ENCODE assay signal across 8 cellular contexts in genomic region chr17:28571255-28572122, GRCh38. TPM values are rescaled to one million over a fixed set of nuclear protein-coding genes. Genes with fewer than 3 reads are reported as not detected.
DNase-seq lines count a peak whose midpoint lies in the region; ATAC-seq and TF ChIP-seq lines count a peak whose summit lies in the region.

PIGS (minus strand) TSS chr17:28571524; CDS start chr17:28571496, 28 bp downstream.

- H3K27me3 Mint-ChIP-seq in GM23338 (ENCODE audit: insufficient read depth, low read depth, poor library complexity) = peaks cover 17% of the 10 kb centered on the region
- H3K27me3 Mint-ChIP-seq in activated T-helper 2 cell treated with anti-CD3 and anti-CD28 coated beads, Interferon-gamma antibody, Interleukin-2, Interleukin-4, amounts not matched to agents 10 μg/mL and 5 μg/mL and 100 μg/mL, durations not matched to agents 14 hours and 24 hours and 36 hours (ENCODE audit: low read depth) = no peaks in the 10 kb centered on the region
- no peaks in the 10 kb centered on the region for H3K27me3 Mint-ChIP-seq in naive thymus-derived CD8-positive, alpha-beta T cell
- no peaks in the 10 kb centered on the region for H3K27me3 Mint-ChIP-seq in stimulated activated naive B cell treated with anti-CD40 and anti-IgM and Interleukin-4, amounts not matched to agents 10 μg/mL and 1 μg/mL and 100 μg/mL, for 72 hours

- no peaks in the 10 kb centered on the region for H3K9me3 Mint-ChIP-seq in GM23338
- no peaks in the 10 kb centered on the region for H3K9me3 Mint-ChIP-seq in activated T-helper 2 cell treated with anti-CD3 and anti-CD28 coated beads, Interferon-gamma antibody, Interleukin-2, Interleukin-4, amounts not matched to agents 10 μg/mL and 5 μg/mL and 100 μg/mL, durations not matched to agents 14 hours and 24 hours and 36 hours
- H3K9me3 Mint-ChIP-seq in naive thymus-derived CD8-positive, alpha-beta T cell = no peaks in the 10 kb centered on the region
- H3K9me3 Mint-ChIP-seq in stimulated activated naive B cell treated with anti-CD40 and anti-IgM and Interleukin-4, amounts not matched to agents 10 μg/mL and 1 μg/mL and 100 μg/mL, for 72 hours = peaks cover 0 to 2% of the 10 kb centered on the region in 2 donors

- peaks cover 27% of the 10 kb centered on the region for H3K4me1 Mint-ChIP-seq in GM23338
- peaks cover 54% of the 10 kb centered on the region for H3K4me1 Mint-ChIP-seq in activated T-helper 2 cell treated with anti-CD3 and anti-CD28 coated beads, Interferon-gamma antibody, Interleukin-2, Interleukin-4, amounts not matched to agents 10 μg/mL and 5 μg/mL and 100 μg/mL, durations not matched to agents 14 hours and 24 hours and 36 hours (ENCODE audit: low read depth)
- peaks cover 41 to 72% (median 64%) of the 10 kb centered on the region in 4 donors for H3K4me1 Mint-ChIP-seq in naive thymus-derived CD8-positive, alpha-beta T cell
- H3K4me1 Mint-ChIP-seq in stimulated activated naive B cell treated with anti-CD40 and anti-IgM and Interleukin-4, amounts not matched to agents 10 μg/mL and 1 μg/mL and 100 μg/mL, for 72 hours = peaks cover 37 to 77% of the 10 kb centered on the region in 2 donors

- intact Hi-C loops in activated T-helper 2 cell treated with anti-CD3 and anti-CD28 coated beads, Interferon-gamma antibody, Interleukin-2, Interleukin-4, amounts not matched to agents 10 μg/mL and 5 μg/mL and 100 μg/mL, durations not matched to agents 14 hours and 24 hours and 36 hours (cut with micrococcal nuclease) = loop anchor here (1.0 to 2.0 kb wide), 2 partner anchors 19 to 27 kb away; partner anchors contain the start of gene UNC119

- peaks cover 28% of the 10 kb centered on the region for H3K79me2 ChIP-seq in DOHH2 (ENCODE audit: control insufficient read depth, low read length)
- peaks cover 38% of the 10 kb centered on the region for H3K79me2 ChIP-seq in GM23338 (replicated peaks; ENCODE audit: insufficient read depth)

- H3K27ac ChIP-seq in DOHH2 (ENCODE audit: low read depth, low read length) (peak within 1 kb of the TSS; percentile 20; the same call in 1 of the 2 replicates), GM23338 (ENCODE audit: low read depth) (0 out of 2 replicates have a peak within 1 kb of the TSS, but pooled peaks have one; percentile 69), RWPE2 (ENCODE audit: poor library complexity, severe bottlenecking) (peak within 1 kb of the TSS; percentile 37)

- H3F3A ChIP-seq in DOHH2 (ENCODE audit: control insufficient read depth, insufficient read depth) (peaks cover 11% of the 10 kb centered on the region), GM23338 (replicated peaks; ENCODE audit: low read depth) (peaks cover 4% of the 10 kb centered on the region; the same call in 1 of the 2 replicates)

- H3K27me3 ChIP-seq in DOHH2 (ENCODE audit: control insufficient read depth, low read length) (no peaks in the 10 kb centered on the region), GM23338 (ENCODE audit: insufficient read depth) (peaks cover 4% of the 10 kb centered on the region; the same call in 1 of the 2 replicates), RWPE2 (ENCODE audit: insufficient read depth, poor library complexity, severe bottlenecking) (no peaks in the 10 kb centered on the region)

- H3K4me1 ChIP-seq in DOHH2 (ENCODE audit: control insufficient read depth, low read length) (peaks cover 57% of the 10 kb centered on the region), GM23338 (ENCODE audit: insufficient read depth) (peaks cover 24% of the 10 kb centered on the region), RWPE2 (ENCODE audit: insufficient read depth, poor library complexity, severe bottlenecking) (peaks cover 8% of the 10 kb centered on the region)

- H4K20me1 ChIP-seq in DOHH2 (ENCODE audit: control insufficient read depth, insufficient read depth, low read depth, low read length) (peaks cover 8% of the 10 kb centered on the region; the same call in 1 of the 2 replicates), GM23338 (replicated peaks; ENCODE audit: insufficient read depth) (peaks cover 3% of the 10 kb centered on the region)

- peak within 1 kb of the TSS; percentile 99 for H2AFZ ChIP-seq in GM23338

- H3K4me3 Mint-ChIP-seq in GM23338 = peak within 1 kb of the TSS; percentile 97
- peak within 1 kb of the TSS; percentile 97 for H3K4me3 Mint-ChIP-seq in activated T-helper 2 cell treated with anti-CD3 and anti-CD28 coated beads, Interferon-gamma antibody, Interleukin-2, Interleukin-4, amounts not matched to agents 10 μg/mL and 5 μg/mL and 100 μg/mL, durations not matched to agents 14 hours and 24 hours and 36 hours (ENCODE audit: low read depth)
- H3K4me3 Mint-ChIP-seq in naive thymus-derived CD8-positive, alpha-beta T cell = peak within 1 kb of the TSS; percentile 91 to 98 (median 95)
- H3K4me3 Mint-ChIP-seq in stimulated activated naive B cell treated with anti-CD40 and anti-IgM and Interleukin-4, amounts not matched to agents 10 μg/mL and 1 μg/mL and 100 μg/mL, for 72 hours = peak within 1 kb of the TSS; percentile 97

- peaks cover 11% of the 10 kb centered on the region; the same call in 1 of the 3 replicates for H3K36me3 Mint-ChIP-seq in GM23338 (ENCODE audit: low read depth)
- peaks cover 59% of the 10 kb centered on the region for H3K36me3 Mint-ChIP-seq in activated T-helper 2 cell treated with anti-CD3 and anti-CD28 coated beads, Interferon-gamma antibody, Interleukin-2, Interleukin-4, amounts not matched to agents 10 μg/mL and 5 μg/mL and 100 μg/mL, durations not matched to agents 14 hours and 24 hours and 36 hours (ENCODE audit: low read depth)
- peaks cover 0 to 26% (median 2%) of the 10 kb centered on the region in 3 donors for H3K36me3 Mint-ChIP-seq in naive thymus-derived CD8-positive, alpha-beta T cell
- H3K36me3 Mint-ChIP-seq in stimulated activated naive B cell treated with anti-CD40 and anti-IgM and Interleukin-4, amounts not matched to agents 10 μg/mL and 1 μg/mL and 100 μg/mL, for 72 hours = peaks cover 11 to 41% of the 10 kb centered on the region in 2 donors

- TF ChIP-seq CTCF in DOHH2 (IDR thresholded peaks at IDR 0.05; ENCODE audit: low read depth, low read length, poor library complexity, severe bottlenecking) (no peak), GM23338 (conservative IDR thresholded peaks at IDR 0.05; ENCODE audit: low read depth in 2 of 2) (no peak), LNCaP clone FGC (IDR thresholded peaks at IDR 0.05; ENCODE audit: control insufficient read depth, extremely low read depth, insufficient read depth) (no peak), RWPE2 (IDR thresholded peaks at IDR 0.05; ENCODE audit: poor library complexity, severe bottlenecking) (no peak), fibroblast of mammary gland (conservative IDR thresholded peaks at IDR 0.05; ENCODE audit: control insufficient read depth, insufficient read depth, low read depth, low read length) (no peak)

- peak; percentile 96 for ATAC-seq in GM23338
- ATAC-seq in RWPE2 (ENCODE audit: low read depth) = peak; percentile 98
- ATAC-seq in naive thymus-derived CD8-positive, alpha-beta T cell = peak; percentile 96 to 97
- ATAC-seq in stimulated activated naive B cell treated with anti-CD40 and anti-IgM and Interleukin-4, amounts not matched to agents 10 μg/mL and 1 μg/mL and 100 μg/mL, for 72 hours (replicated peaks) = peak; percentile 95 to 97

- DNase-seq in GM23338 (ENCODE audit: low spot score) (peak; percentile 98), LNCaP clone FGC (ENCODE audit: low read depth) (peak; percentile 82), RWPE2 (ENCODE audit: low spot score) (peak; percentile 93), fibroblast of mammary gland (ENCODE audit: low read depth) (peak; percentile 82)
- peak; percentile 91 for DNase-seq in activated T-helper 2 cell treated with anti-CD3 and anti-CD28 coated beads, Interferon-gamma antibody, Interleukin-2, Interleukin-4, amounts not matched to agents 10 μg/mL and 5 μg/mL and 100 μg/mL, durations not matched to agents 14 hours and 24 hours and 36 hours (ENCODE audit: low spot score)
- DNase-seq in naive thymus-derived CD8-positive, alpha-beta T cell = peak; percentile 80 to 94 (median 85)
- DNase-seq in stimulated activated naive B cell treated with anti-CD40 and anti-IgM and Interleukin-4, amounts not matched to agents 10 μg/mL and 1 μg/mL and 100 μg/mL, for 72 hours = peak; percentile 90

- POLR2A ChIA-PET in naive thymus-derived CD8-positive, alpha-beta T cell (lab: Charles Lee) = interaction anchor here (0.8 to 9.0 kb wide), 15 partner anchors 8 to 1189 kb away, joined by 3 to 81 read pairs (median 4); partner anchors contain the start of genes BLTP2, NUFIP2, RPL23A and SDF2

- H3K27ac Mint-ChIP-seq in GM23338 = peak within 1 kb of the TSS; percentile 90
- peak within 1 kb of the TSS; percentile 93 for H3K27ac Mint-ChIP-seq in activated T-helper 2 cell treated with anti-CD3 and anti-CD28 coated beads, Interferon-gamma antibody, Interleukin-2, Interleukin-4, amounts not matched to agents 10 μg/mL and 5 μg/mL and 100 μg/mL, durations not matched to agents 14 hours and 24 hours and 36 hours
- peak within 1 kb of the TSS; percentile 88 to 98 (median 96) for H3K27ac Mint-ChIP-seq in naive thymus-derived CD8-positive, alpha-beta T cell
- H3K27ac Mint-ChIP-seq in stimulated activated naive B cell treated with anti-CD40 and anti-IgM and Interleukin-4, amounts not matched to agents 10 μg/mL and 1 μg/mL and 100 μg/mL, for 72 hours = peak within 1 kb of the TSS; percentile 93

- H3K4me2 ChIP-seq in DOHH2 (ENCODE audit: low read length) (peak within 1 kb of the TSS; percentile 92), GM23338 (peak within 1 kb of the TSS; percentile 97)

- H3K4me3 ChIP-seq in DOHH2 (ENCODE audit: low read length) = peak within 1 kb of the TSS; percentile 84
- H3K4me3 ChIP-seq in GM23338 = peak within 1 kb of the TSS; percentile 95
- peak within 1 kb of the TSS; percentile 95 for H3K4me3 ChIP-seq in LNCaP clone FGC (ENCODE audit: low read depth, low read length)
- peak within 1 kb of the TSS; percentile 95 for H3K4me3 ChIP-seq in RWPE2 (ENCODE audit: severe bottlenecking)
- H3K4me3 ChIP-seq in fibroblast of mammary gland (ENCODE audit: control insufficient read depth, low read depth, low read length) = peak within 1 kb of the TSS; percentile 74

- H3K9me2 ChIP-seq in DOHH2 (replicated peaks; ENCODE audit: control insufficient read depth, low read length) (no peaks in the 10 kb centered on the region), GM23338 (ENCODE audit: insufficient read depth) (no peaks in the 10 kb centered on the region)

- H3K9me3 ChIP-seq in DOHH2 (ENCODE audit: control insufficient read depth, insufficient read depth, low read length) = no peaks in the 10 kb centered on the region
- H3K9me3 ChIP-seq in RWPE2 (ENCODE audit: severe bottlenecking) = no peaks in the 10 kb centered on the region

- H3K36me3 ChIP-seq in DOHH2 (ENCODE audit: control insufficient read depth, low read length) (peaks cover 46% of the 10 kb centered on the region), GM23338 (ENCODE audit: insufficient read depth) (no peaks in the 10 kb centered on the region; the same call in none of the 2 replicates), RWPE2 (ENCODE audit: low read depth) (peaks cover 31% of the 10 kb centered on the region)

RNA-seq across cellular contexts. Expression of gene PIGS, which starts in this region (rescaled TPM):
- 52.1 and 53.2 TPM in 2 replicates for total RNA-seq in GM23338 (2014; rRNA removed; shearing (Covaris generic))
- 15.5 and 16.4 TPM in 2 replicates for polyA plus RNA-seq in GM23338 (2016; fragmentation: Nextera tagmentation; extraction: Ambion mirVana)
- total RNA-seq in activated T-helper 2 cell treated with anti-CD3 and anti-CD28 coated beads, Interferon-gamma antibody, Interleukin-2, Interleukin-4, amounts not matched to agents 10 μg/mL and 5 μg/mL and 100 μg/mL, durations not matched to agents 14 hours and 24 hours and 36 hours = 65.1 and 70.9 TPM in 2 replicates
- total RNA-seq in naive thymus-derived CD8-positive, alpha-beta T cell = 10 to 100 TPM; 51.3 to 51.4 TPM
- 10 to 100 TPM; 36.7 to 48.1 (median 42.0) TPM for polyA plus RNA-seq in naive thymus-derived CD8-positive, alpha-beta T cell

Comparison
In these comparisons a context has a peak if more than half of its experiments do, and no peak if none do; other contexts are left out.
1. Peak in every context shown above with its lines: DNase-seq, ATAC-seq, H3K4me3 ChIP-seq and H3K27ac ChIP-seq.